In the genomic region with DNA sequence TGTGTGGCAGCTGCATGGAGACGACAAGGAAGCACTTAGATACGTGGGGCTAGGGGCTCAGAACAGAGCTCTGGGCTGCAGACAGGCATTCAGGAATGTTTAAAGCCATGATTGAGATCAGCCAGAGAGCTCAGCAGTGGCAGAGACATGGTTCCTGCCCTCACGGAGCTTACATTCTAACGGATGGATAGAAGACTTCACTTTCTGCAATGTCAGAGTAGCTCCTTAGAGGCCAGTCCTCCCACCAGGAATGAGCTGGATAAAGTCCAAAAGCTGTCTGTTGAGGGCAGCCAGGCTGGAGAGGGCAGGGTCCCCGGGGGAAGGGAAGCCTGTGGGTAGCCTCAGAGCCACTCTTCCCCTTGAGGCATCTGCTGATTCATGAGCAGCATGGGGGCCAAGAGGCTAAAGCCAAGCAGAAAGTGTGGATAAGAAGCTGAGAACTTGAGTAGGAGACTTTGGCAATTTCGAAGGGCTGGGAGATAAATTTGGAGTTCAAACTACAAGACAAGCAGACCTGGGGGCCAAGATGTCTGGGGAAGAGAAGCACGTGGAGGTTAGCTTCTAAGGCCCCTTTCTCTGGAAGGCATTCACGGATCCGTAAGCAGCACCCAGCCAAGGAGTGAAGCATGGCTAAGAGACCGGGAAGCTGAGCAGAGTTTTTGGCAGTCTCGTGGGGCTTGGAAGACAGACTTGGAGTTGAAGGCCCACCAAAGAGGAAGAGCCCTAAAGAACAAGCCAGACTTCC, we compare ENCODE assay signal across 26 cellular contexts. TPM values are rescaled to one million over a fixed set of nuclear protein-coding genes. Genes with fewer than 3 reads are reported as not detected.
DNase-seq lines count a peak whose midpoint lies in the region; ATAC-seq and TF ChIP-seq lines count a peak whose summit lies in the region.
"Had no signal": no experiment of that assay in that cellular context is flagged by ENCODE, and none has a peak within 500 bp of the region (broad histone marks: within the 10 kb centered on the region; RNA-seq: fewer than 3 reads in every experiment).

No MANE protein-coding gene starts in this region.

- no peaks in the 10 kb centered on the region for H3K36me3 ChIP-seq in WERI-Rb-1
- H3K36me3 ChIP-seq in left lung, result no peaks in the 10 kb centered on the region
- H3K36me3 ChIP-seq in sigmoid colon, result no peaks in the 10 kb centered on the region
- H3K36me3 ChIP-seq: colonic mucosa had no signal

- no peak for DNase-seq in AG04450 (ENCODE audit: low read depth, low spot score)
- DNase-seq in WERI-Rb-1, result peak; percentile 2
- DNase-seq in left lung, result no peak
- no peak for DNase-seq in sigmoid colon
- DNase-seq in erythroblast (lab: John Stamatoyannopoulos, UW), result no peak
- DNase-seq in NK-92 treated with Interleukin-12 subunit alpha and Interleukin-12 subunit beta, amount 100 ng/mL, for 24 hours (lab: John Stamatoyannopoulos, UW), result no peak
- DNase-seq in stimulated activated CD8-positive, alpha-beta memory T cell treated with anti-CD3 and anti-CD28 coated beads, Interleukin-4, amount 100 ng/mL, for 48 hours, result no peak
- DNase-seq: activated CD4-positive, alpha-beta memory T cell treated with anti-CD3 and anti-CD28 coated beads for 36 hours; activated naive CD4-positive, alpha-beta T cell treated with anti-CD3 and anti-CD28 coated beads, Interleukin-2, amount 50 U/mL, for 16 hours; activated T-cell treated with anti-CD3 and anti-CD28 coated beads, Interleukin-2, amount 50 U/mL, for 48 hours; colonic mucosa; foreskin fibroblast; GF-D8; HCEC 1CT; kidney glomerular epithelial cell; NCI-H774; PC-3; SIG-M5; stimulated activated CD4-positive, alpha-beta T cell treated with anti-CD3 and anti-CD28 coated beads, Interleukin-15, amount 100 ng/mL, for 24 hours; stimulated activated naive CD4-positive, alpha-beta T cell had no signal

- no peak overlapping the region for H3K4me3 ChIP-seq in AG04450 (ENCODE audit: low read depth, low read length)
- H3K4me3 ChIP-seq in WERI-Rb-1 (ENCODE audit: low read depth, low read length), result no peak overlapping the region
- H3K4me3 ChIP-seq in left lung, result no peak overlapping the region
- no peak overlapping the region for H3K4me3 ChIP-seq in sigmoid colon
- H3K4me3 ChIP-seq: A549, colonic mucosa, GM12878 had no signal

- no peak for ATAC-seq in left lung
- no peak for ATAC-seq in GM21825 (IDR thresholded peaks at IDR 0.05; ENCODE audit: unreplicated experiment)
- ATAC-seq: A549, GM12878, PC-3, WTC11 had no signal

- TF ChIP-seq CTCF in AG04450 (IDR thresholded peaks at IDR 0.05; ENCODE audit: low read depth, low read length) (no peak), WERI-Rb-1 (IDR thresholded peaks at IDR 0.05; ENCODE audit: low read depth, low read length) (no peak), left lung (IDR thresholded peaks at IDR 0.05) (no peak), sigmoid colon (IDR thresholded peaks at IDR 0.05) (no peak)

- peaks cover 67% of the 10 kb centered on the region for H3K27me3 ChIP-seq in AG04450 (ENCODE audit: control insufficient read depth, insufficient read depth, low read length)
- H3K27me3 ChIP-seq in WERI-Rb-1 (ENCODE audit: insufficient read depth, low read depth, severe bottlenecking), result no peaks in the 10 kb centered on the region
- H3K27me3 ChIP-seq in left lung, result peaks cover 0 to 8% of the 10 kb centered on the region in 2 donors
- H3K27me3 ChIP-seq in sigmoid colon, result peaks cover 0 to 3% (median 0%) of the 10 kb centered on the region in 3 donors
- H3K27me3 ChIP-seq: colonic mucosa had no signal

- H3K9me3 ChIP-seq in AG04450 (ENCODE audit: control insufficient read depth, insufficient read depth, low read length) (peaks cover 3% of the 10 kb centered on the region; the same call in 1 of the 2 replicates), WERI-Rb-1 (ENCODE audit: severe bottlenecking) (peaks cover 5% of the 10 kb centered on the region), left lung (no peaks in the 10 kb centered on the region), sigmoid colon (no peaks in the 10 kb centered on the region)
- H3K9me3 ChIP-seq: A549, colonic mucosa had no signal

- intact Hi-C loops in left lung (cut with DNase I) (no loop called here), sigmoid colon (cut with DNase I) (no loop called here)

- H3K4me1 ChIP-seq in left lung, result peaks cover 0 to 6% of the 10 kb centered on the region in 2 donors
- H3K4me1 ChIP-seq in sigmoid colon, result peaks cover 0 to 8% (median 3%) of the 10 kb centered on the region in 4 donors
- H3K4me1 ChIP-seq: A549, colonic mucosa had no signal

- TF ChIP-seq EP300 in sigmoid colon (IDR thresholded peaks at IDR 0.05), result no peak

- TF ChIP-seq POLR2A in sigmoid colon (IDR thresholded peaks at IDR 0.05), result no peak
- TF ChIP-seq POLR2A in erythroblast (IDR thresholded peaks at IDR 0.05; ENCODE audit: low read length), result no peak

- POLR2A ChIA-PET in AG04450 (lab: Yijun Ruan, JAX), result no interaction called here

- 76 to 81% methylated on average over 11 of the region's 11 CpGs for WGBS in sigmoid colon, 2 donors

- CTCF ChIA-PET in AG04450 (lab: Charles Lee), result interaction anchor here (1.2 to 1.7 kb wide), 3 partner anchors 45 to 95 kb away, joined by 3 to 11 read pairs (median 3); no protein-coding TSS in a partner anchor

- H3K27ac ChIP-seq in AG04450 (ENCODE audit: low read depth, low read length) (peak overlapping the region; percentile 21), WERI-Rb-1 (no peak overlapping the region), left lung (peak overlapping the region; percentile 7 to 45), sigmoid colon (peak overlapping the region; percentile 9 to 68 (median 54))
- H3K27ac ChIP-seq: C4-2B, colonic mucosa had no signal

RNA-seq across cellular contexts. Expression of gene CIB4, which starts 9.7 kb away (rescaled TPM):
- not detected in 2 replicates for polyA plus RNA-seq in AG04450 (2011; rRNA removed)
- not detected in 2 replicates for polyA minus RNA-seq in AG04450 (2011; rRNA and poly(A)+ RNA removed)
- total RNA-seq in left lung, result not detected
- total RNA-seq in sigmoid colon, result not detected
- polyA plus RNA-seq in sigmoid colon, result not detected
- total RNA-seq: activated CD4-positive, alpha-beta memory T cell treated with anti-CD3 and anti-CD28 coated beads for 36 hours; colonic mucosa; endothelial cell of umbilical vein; GM12878; PC-3; WTC11 had no signal
- polyA plus RNA-seq: endothelial cell of umbilical vein, GM12878 had no signal

RNA-seq across cellular contexts. Expression of gene KCNK3, which starts 41.6 kb away (rescaled TPM):
- 0.04 and 0.05 TPM in 2 replicates for polyA plus RNA-seq in AG04450 (2011; rRNA removed)
- polyA minus RNA-seq in AG04450 (2011; rRNA and poly(A)+ RNA removed), result not detected in 2 replicates
- 10 to 100 TPM; 17.8 to 24.1 TPM for total RNA-seq in left lung
- total RNA-seq in sigmoid colon, result 10 to 100 TPM in 1 of 4 donors, 1 to 10 TPM in 3; 2.9 to 12.2 (median 6.1) TPM
- 1 to 10 TPM in 1 of 3 donors, under 1 TPM in 2; under 0.01 to 2.3 (median 0.23) TPM for polyA plus RNA-seq in sigmoid colon
- total RNA-seq: activated CD4-positive, alpha-beta memory T cell treated with anti-CD3 and anti-CD28 coated beads for 36 hours; endothelial cell of umbilical vein had no signal
- polyA plus RNA-seq: endothelial cell of umbilical vein, GM12878 had no signal
